8 cellular contexts compared by ENCODE assay signal in the genomic region with DNA sequence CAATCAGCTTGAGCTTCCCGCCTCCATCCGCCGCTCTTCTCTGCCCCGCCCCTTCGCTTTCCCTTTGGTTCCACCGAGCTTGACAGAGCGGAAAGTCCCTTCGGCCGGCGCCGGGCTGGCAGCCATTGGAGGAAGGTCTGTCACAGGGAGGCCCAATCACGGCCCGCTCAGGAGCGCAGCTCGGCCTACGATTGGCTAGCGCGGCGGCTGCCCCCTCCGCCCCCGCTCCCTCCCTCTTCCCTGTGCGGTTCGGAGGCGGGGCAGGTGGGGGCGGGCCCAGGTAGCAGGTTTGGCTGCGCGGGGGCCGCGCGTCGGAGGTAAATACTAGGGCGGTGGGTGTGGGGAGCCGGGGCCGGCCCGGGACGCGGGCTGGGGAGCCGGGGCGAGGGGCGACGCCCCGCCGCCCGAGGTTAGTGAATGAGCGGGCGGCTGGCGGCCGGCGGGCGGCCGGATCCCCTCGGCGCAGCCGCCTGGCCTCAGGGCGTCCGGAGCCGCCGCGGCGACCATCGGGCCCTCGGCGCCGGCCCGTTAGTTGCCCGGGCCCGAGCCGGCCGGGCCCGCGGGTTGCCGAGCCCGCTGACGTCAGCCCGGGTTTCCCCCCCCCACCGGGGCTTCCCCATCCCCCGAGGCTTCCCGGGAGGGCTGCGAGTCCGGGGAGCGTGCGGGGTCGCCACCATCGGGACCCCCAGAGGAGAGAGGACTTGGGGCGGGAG. TPM values are rescaled to one million over a fixed set of nuclear protein-coding genes. Genes with fewer than 3 reads are reported as not detected.
DNase-seq lines count a peak whose midpoint lies in the region; ATAC-seq, FAIRE-seq and TF ChIP-seq lines count a peak whose summit lies in the region.

A gene (plus strand): TSS at position 279 of the 713 bp plus-strand sequence. CDS start 7,613 bp downstream, outside the sequence.

- H3K36me3 ChIP-seq in KOPT-K1 (ENCODE audit: insufficient read depth, low read length): no peaks in the 10 kb centered on the region
- peaks cover 0 to 6% (median 0%) of the 10 kb centered on the region in 4 donors for H3K36me3 ChIP-seq in esophagus muscularis mucosa
- H3K36me3 ChIP-seq in muscle layer of duodenum (ENCODE audit: control insufficient read depth in 1 of 2, insufficient read depth in 2 of 2, low read length in 2 of 2): no peaks in the 10 kb centered on the region

- intact Hi-C loops in esophagus muscularis mucosa (cut with DNase I): loop anchor here (5.0 to 10.0 kb wide), 2 partner anchors 47 to 375 kb away; a partner anchor contains a TSS

- H3K27ac Mint-ChIP-seq in activated T-cell treated with anti-CD3 and anti-CD28 coated beads, Interleukin-2, amount 50 U/mL, for 72 hours: peak within 1 kb of the TSS; percentile 96

- no peaks in the 10 kb centered on the region for H3K9me3 ChIP-seq in KOPT-K1 (ENCODE audit: insufficient read depth, low read length, poor library complexity, severe bottlenecking)
- no peaks in the 10 kb centered on the region for H3K9me3 ChIP-seq in esophagus muscularis mucosa
- no peaks in the 10 kb centered on the region for H3K9me3 ChIP-seq in muscle layer of duodenum (ENCODE audit: control insufficient read depth in 1 of 2, low read length in 2 of 2)

- peaks cover 6 to 21% of the 10 kb centered on the region in 2 donors for H3K36me3 Mint-ChIP-seq in activated T-cell treated with anti-CD3 and anti-CD28 coated beads, Interleukin-2, amount 50 U/mL, for 72 hours (ENCODE audit: insufficient read depth in 2 of 2)

- peak; percentile 95 for FAIRE-seq in RCC 7860 (lab: Jason Lieb, UNC)

- 0% methylated on average over 15 of the region's 85 CpGs for WGBS in esophagus muscularis mucosa

- peak; percentile 89 for ATAC-seq in GM21786 (IDR thresholded peaks at IDR 0.05; ENCODE audit: unreplicated experiment)
- peak; percentile 88 for ATAC-seq in activated T-cell treated with anti-CD3 and anti-CD28 coated beads, Interleukin-2, amount 50 U/mL, for 72 hours (replicated peaks in 1 of 2)

- TF ChIP-seq EP300 in esophagus muscularis mucosa (IDR thresholded peaks at IDR 0.05): no peak

- H3K4me1 Mint-ChIP-seq in activated T-cell treated with anti-CD3 and anti-CD28 coated beads, Interleukin-2, amount 50 U/mL, for 72 hours (ENCODE audit: low read depth): peaks cover 57% of the 10 kb centered on the region

- no peak for TF ChIP-seq CTCF in esophagus muscularis mucosa (IDR thresholded peaks at IDR 0.05)

- H3K9me3 Mint-ChIP-seq in activated T-cell treated with anti-CD3 and anti-CD28 coated beads, Interleukin-2, amount 50 U/mL, for 72 hours: peaks cover 0 to 1% of the 10 kb centered on the region in 2 donors

- H3K27me3 Mint-ChIP-seq in activated T-cell treated with anti-CD3 and anti-CD28 coated beads, Interleukin-2, amount 50 U/mL, for 72 hours (ENCODE audit: low read depth): no peaks in the 10 kb centered on the region

- H3K4me1 ChIP-seq in esophagus muscularis mucosa (peaks cover 19 to 51% (median 47%) of the 10 kb centered on the region in 4 donors), muscle layer of duodenum (ENCODE audit: control insufficient read depth in 1 of 2, insufficient read depth in 2 of 2, low read length in 2 of 2) (peaks cover 0 to 24% of the 10 kb centered on the region in 2 donors)

- H3K27me3 ChIP-seq in esophagus muscularis mucosa (no peaks in the 10 kb centered on the region), muscle layer of duodenum (ENCODE audit: low read depth, low read length) (no peaks in the 10 kb centered on the region)

- no peak for TF ChIP-seq POLR2A in esophagus muscularis mucosa (IDR thresholded peaks at IDR 0.05; ENCODE audit: low read depth)

- H3K4me3 Mint-ChIP-seq in activated T-cell treated with anti-CD3 and anti-CD28 coated beads, Interleukin-2, amount 50 U/mL, for 72 hours: peak within 1 kb of the TSS; percentile 94 to 99

- peak; percentile 85 for DNase-seq in DMS79 (lab: John Stamatoyannopoulos, UW)
- DNase-seq in RCC 7860 (ENCODE audit: low spot score): peak; percentile 95
- DNase-seq in activated T-cell treated with anti-CD3 and anti-CD28 coated beads, Interleukin-2, amount 50 U/mL, for 72 hours: peak; percentile 99 to 100
- DNase-seq in esophagus muscularis mucosa (ENCODE audit: extremely low spot score): peak; percentile 100
- DNase-seq in stimulated activated CD8-positive, alpha-beta memory T cell treated with anti-CD3 and anti-CD28 coated beads, Interleukin-7, amount 100 ng/mL, for 4 hours (ENCODE audit: low read depth in 2 of 2): peak; percentile 100

- peak within 1 kb of the TSS; percentile 90 to 99 (median 99) for H3K4me3 ChIP-seq in esophagus muscularis mucosa
- H3K4me3 ChIP-seq in muscle layer of duodenum (ENCODE audit: low read depth in 1 of 2, low read length in 2 of 2): peak within 1 kb of the TSS; percentile 81 to 82

- peak within 1 kb of the TSS; percentile 38 for H3K27ac ChIP-seq in KOPT-K1 (ENCODE audit: low read depth, low read length, poor library complexity, severe bottlenecking)
- peak within 1 kb of the TSS; percentile 91 to 96 (median 94) for H3K27ac ChIP-seq in esophagus muscularis mucosa (replicated peaks in 1 of 4)
- peak within 1 kb of the TSS; percentile 79 for H3K27ac ChIP-seq in muscle layer of duodenum (ENCODE audit: low read length)

RNA-seq across cellular contexts. Expression of the gene that starts here (rescaled TPM):
- total RNA-seq in activated T-cell treated with anti-CD3 and anti-CD28 coated beads, Interleukin-2, amount 50 U/mL, for 72 hours: 100 to 1,000 TPM; 194 to 222 TPM
- total RNA-seq in esophagus muscularis mucosa: 10 to 100 TPM; 40.1 to 46.4 (median 40.8) TPM

Comparison
In these comparisons a context has a peak if more than half of its experiments do, and no peak if none do; other contexts are left out.
1. Peak in every context shown above with its lines: DNase-seq, ATAC-seq, H3K4me3 ChIP-seq and H3K27ac ChIP-seq.
2. RNA of the gene that starts here (total RNA-seq): 194 to 222 TPM in activated T-cell treated with anti-CD3 and anti-CD28 coated beads, Interleukin-2, amount 50 U/mL, for 72 hours; 40.1 to 46.4 TPM in esophagus muscularis mucosa; every median in the first group is over 4 times any median in the second.
3. H3K27ac ChIP-seq: peak in every context shown above with its lines; median percentile 94 in esophagus muscularis mucosa; 79 in muscle layer of duodenum; 38 in KOPT-K1.